Comparison of ENCODE assay signal across 21 cellular contexts in genomic region chr6:82917346-82918064, GRCh38.
A peak's percentile ranks its signal among the peaks of the same experiment; 100 is the strongest.
DNase-seq lines count a peak whose midpoint lies in the region; ATAC-seq and TF ChIP-seq lines count a peak whose summit lies in the region.
"Had no signal": no experiment of that assay in that cellular context is flagged by ENCODE, and none has a peak within 500 bp of the region (broad histone marks: within the 10 kb centered on the region; RNA-seq: fewer than 3 reads in every experiment).

No MANE protein-coding gene starts in this region.

- H3K27me3 Mint-ChIP-seq in CD8-positive, alpha-beta memory T cell, result no peaks in the 10 kb centered on the region
- H3K27me3 Mint-ChIP-seq in activated CD8-positive, alpha-beta memory T cell treated with anti-CD3 and anti-CD28 coated beads, Interleukin-2, amount 10 ng/mL, durations not matched to agents 7 days and 5 days, result no peaks in the 10 kb centered on the region
- H3K27me3 Mint-ChIP-seq: activated naive CD8-positive, alpha-beta T cell treated with anti-CD3 and anti-CD28 coated beads, Interleukin-2, amount 10 ng/mL, durations not matched to agents 7 days and 5 days; natural killer cell treated with Interleukin-12 subunit alpha and Interleukin-12 subunit beta and Interleukin-15 and Interleukin-18, amount 100 ng/mL, for 72 hours; stimulated activated naive CD8-positive, alpha-beta T cell treated with anti-CD3 and anti-CD28 coated beads, Interleukin-15, Interleukin-2, amounts not matched to agents 100 ng/mL and 50 ng/mL, for 24 hours had no signal

- no peaks in the 10 kb centered on the region for H3K9me3 ChIP-seq in smooth muscle cell (replicated peaks; ENCODE audit: low read depth)
- H3K9me3 ChIP-seq in CD8-positive, alpha-beta memory T cell (ENCODE audit: low read length), result no peaks in the 10 kb centered on the region
- H3K9me3 ChIP-seq in psoas muscle, result no peaks in the 10 kb centered on the region
- H3K9me3 ChIP-seq: gastrocnemius medialis, tibial artery had no signal

- H3K27me3 ChIP-seq in brain microvascular endothelial cell (replicated peaks) (no peaks in the 10 kb centered on the region), smooth muscle cell (ENCODE audit: low read depth) (no peaks in the 10 kb centered on the region), psoas muscle (ENCODE audit: insufficient read depth in 3 of 3, low read length in 2 of 3) (no peaks in the 10 kb centered on the region)
- H3K27me3 ChIP-seq in CD8-positive, alpha-beta memory T cell (ENCODE audit: insufficient read depth, low read length, poor library complexity, severe bottlenecking), result no peaks in the 10 kb centered on the region
- H3K27me3 ChIP-seq: gastrocnemius medialis, tibial artery had no signal

- WGBS in smooth muscle cell (ENCODE audit: low lambda C conversion rate), result 79% methylated on average over 6 of the region's 6 CpGs
- WGBS in psoas muscle, 3 donors, result 53 to 69% (median 67%) methylated on average over 6 of the region's 6 CpGs

- H3K27ac Mint-ChIP-seq in CD8-positive, alpha-beta memory T cell, result no peak overlapping the region
- no peak overlapping the region for H3K27ac Mint-ChIP-seq in activated CD8-positive, alpha-beta memory T cell treated with anti-CD3 and anti-CD28 coated beads, Interleukin-2, amount 10 ng/mL, durations not matched to agents 7 days and 5 days
- H3K27ac Mint-ChIP-seq: activated naive CD8-positive, alpha-beta T cell treated with anti-CD3 and anti-CD28 coated beads, Interleukin-2, amount 10 ng/mL, durations not matched to agents 7 days and 5 days; activated T-helper 2 cell treated with anti-CD3 and anti-CD28 coated beads, Interferon-gamma antibody, Interleukin-2, Interleukin-4, amounts not matched to agents 10 μg/mL and 5 μg/mL and 100 μg/mL, durations not matched to agents 14 hours and 24 hours and 36 hours; natural killer cell treated with Interleukin-12 subunit alpha and Interleukin-12 subunit beta and Interleukin-15 and Interleukin-18, amount 100 ng/mL, for 72 hours; stimulated activated naive CD8-positive, alpha-beta T cell treated with anti-CD3 and anti-CD28 coated beads, Interleukin-15, Interleukin-2, amounts not matched to agents 100 ng/mL and 50 ng/mL, for 24 hours had no signal

- H3K36me3 ChIP-seq in brain microvascular endothelial cell (replicated peaks) (no peaks in the 10 kb centered on the region), smooth muscle cell (ENCODE audit: low read depth) (no peaks in the 10 kb centered on the region), psoas muscle (ENCODE audit: insufficient read depth in 1 of 2, low read depth in 1 of 2) (no peaks in the 10 kb centered on the region)
- no peaks in the 10 kb centered on the region for H3K36me3 ChIP-seq in CD8-positive, alpha-beta memory T cell (ENCODE audit: insufficient read depth, low read length)
- H3K36me3 ChIP-seq: gastrocnemius medialis, tibial artery had no signal

- no peaks in the 10 kb centered on the region for H3K4me1 Mint-ChIP-seq in CD8-positive, alpha-beta memory T cell
- H3K4me1 Mint-ChIP-seq in activated CD8-positive, alpha-beta memory T cell treated with anti-CD3 and anti-CD28 coated beads, Interleukin-2, amount 10 ng/mL, durations not matched to agents 7 days and 5 days, result no peaks in the 10 kb centered on the region
- H3K4me1 Mint-ChIP-seq: activated naive CD8-positive, alpha-beta T cell treated with anti-CD3 and anti-CD28 coated beads, Interleukin-2, amount 10 ng/mL, durations not matched to agents 7 days and 5 days had no signal

- H3K9ac ChIP-seq in smooth muscle cell (ENCODE audit: low read depth), result no peak overlapping the region

- no peak overlapping the region for H3K4me3 Mint-ChIP-seq in CD8-positive, alpha-beta memory T cell
- no peak overlapping the region for H3K4me3 Mint-ChIP-seq in activated CD8-positive, alpha-beta memory T cell treated with anti-CD3 and anti-CD28 coated beads, Interleukin-2, amount 10 ng/mL, durations not matched to agents 7 days and 5 days
- H3K4me3 Mint-ChIP-seq: activated naive CD8-positive, alpha-beta T cell treated with anti-CD3 and anti-CD28 coated beads, Interleukin-2, amount 10 ng/mL, durations not matched to agents 7 days and 5 days; natural killer cell treated with Interleukin-12 subunit alpha and Interleukin-12 subunit beta and Interleukin-15 and Interleukin-18, amount 100 ng/mL, for 72 hours; stimulated activated naive CD8-positive, alpha-beta T cell treated with anti-CD3 and anti-CD28 coated beads, Interleukin-15, Interleukin-2, amounts not matched to agents 100 ng/mL and 50 ng/mL, for 24 hours had no signal

- CTCF ChIA-PET in CD8-positive, alpha-beta memory T cell (lab: Charles Lee), result no interaction called here
- CTCF ChIA-PET in activated CD8-positive, alpha-beta memory T cell treated with anti-CD3 and anti-CD28 coated beads, Interleukin-2, amount 10 ng/mL, durations not matched to agents 7 days and 5 days (lab: Charles Lee), result no interaction called here

- no peaks in the 10 kb centered on the region for H3K79me2 ChIP-seq in smooth muscle cell (ENCODE audit: low read depth)

- peaks cover 0 to 2% (median 0%) of the 10 kb centered on the region in 5 donors for H3K9me3 Mint-ChIP-seq in CD8-positive, alpha-beta memory T cell
- peaks cover 7% of the 10 kb centered on the region for H3K9me3 Mint-ChIP-seq in activated CD8-positive, alpha-beta memory T cell treated with anti-CD3 and anti-CD28 coated beads, Interleukin-2, amount 10 ng/mL, durations not matched to agents 7 days and 5 days (ENCODE audit: low read depth)

- H3K27ac ChIP-seq in brain microvascular endothelial cell (no peak overlapping the region), smooth muscle cell (ENCODE audit: low read depth) (no peak overlapping the region), psoas muscle (no peak overlapping the region)
- H3K27ac ChIP-seq in CD8-positive, alpha-beta memory T cell (ENCODE audit: low read depth, low read length), result no peak overlapping the region
- H3K27ac ChIP-seq: epithelial cell of prostate, gastrocnemius medialis, tibial artery had no signal

- in situ Hi-C loops in brain microvascular endothelial cell (cut with HindIII; ENCODE audit: low pct_ligation_motif_present, low sequenced_read_pairs), result no loop called here

- H3K4me3 ChIP-seq in brain microvascular endothelial cell (ENCODE audit: low read depth, low read length), result no peak overlapping the region
- H3K4me3 ChIP-seq in smooth muscle cell, result peak overlapping the region; percentile 8
- no peak overlapping the region for H3K4me3 ChIP-seq in CD8-positive, alpha-beta memory T cell (ENCODE audit: low read length)
- no peak overlapping the region for H3K4me3 ChIP-seq in psoas muscle
- H3K4me3 ChIP-seq: gastrocnemius medialis, tibial artery had no signal

- H3K36me3 Mint-ChIP-seq in CD8-positive, alpha-beta memory T cell, result peaks cover 23 to 30% (median 27%) of the 10 kb centered on the region in 3 donors
- peaks cover 6% of the 10 kb centered on the region for H3K36me3 Mint-ChIP-seq in activated CD8-positive, alpha-beta memory T cell treated with anti-CD3 and anti-CD28 coated beads, Interleukin-2, amount 10 ng/mL, durations not matched to agents 7 days and 5 days

- no peak overlapping the region for H2AFZ ChIP-seq in smooth muscle cell (ENCODE audit: low read depth)

- no peaks in the 10 kb centered on the region for H4K20me1 ChIP-seq in smooth muscle cell (ENCODE audit: low read depth)

- DNase-seq in LoVo (ENCODE audit: low spot score) (peak; percentile 36), brain microvascular endothelial cell (peak; percentile 11), kidney glomerular epithelial cell (lab: John Stamatoyannopoulos, UW) (peak; percentile 35), smooth muscle cell (lab: John Stamatoyannopoulos, UW; ENCODE audit: unreplicated experiment) (no peak), psoas muscle (no peak)
- no peak for DNase-seq in CD8-positive, alpha-beta memory T cell
- no peak for DNase-seq in activated CD8-positive, alpha-beta memory T cell treated with anti-CD3 and anti-CD28 coated beads, Interleukin-2, amount 10 ng/mL, durations not matched to agents 7 days and 5 days
- DNase-seq: activated CD4-positive, alpha-beta T cell treated with anti-CD3 and anti-CD28 coated beads for 4 hours; activated CD8-positive, alpha-beta memory T cell treated with anti-CD3 and anti-CD28 coated beads, Interleukin-2, amount 50 U/mL, for 4 hours; activated naive CD8-positive, alpha-beta T cell treated with anti-CD3 and anti-CD28 coated beads, Interleukin-2, amount 10 ng/mL, durations not matched to agents 7 days and 5 days; dermis blood vessel endothelial cell; gastrocnemius medialis; NCI-H2171; NCI-H526 treated with DMSO at 0.1 percent for 48 hours; posterior cingulate gyrus; tibial artery had no signal

- ATAC-seq in psoas muscle, result no peak
- no peak for ATAC-seq in activated CD8-positive, alpha-beta memory T cell treated with anti-CD3 and anti-CD28 coated beads, Interleukin-2, amount 10 ng/mL, durations not matched to agents 7 days and 5 days
- ATAC-seq: gastrocnemius medialis; natural killer cell treated with Interleukin-12 subunit alpha and Interleukin-12 subunit beta and Interleukin-15 and Interleukin-18, amount 100 ng/mL, for 72 hours; Right ventricle myocardium inferior had no signal

- POLR2A ChIA-PET in CD8-positive, alpha-beta memory T cell (lab: Charles Lee), result no interaction called here

- TF ChIP-seq CTCF in brain microvascular endothelial cell (IDR thresholded peaks at IDR 0.05; ENCODE audit: low read depth, low read length, missing control alignments) (no peak), smooth muscle cell (IDR thresholded peaks at IDR 0.05; ENCODE audit: borderline replicate concordance, insufficient read depth, poor library complexity, severe bottlenecking) (no peak), psoas muscle (IDR thresholded peaks at IDR 0.05) (no peak)

- no peak overlapping the region for H3K4me2 ChIP-seq in smooth muscle cell

- H3F3A ChIP-seq in smooth muscle cell (ENCODE audit: low read depth), result no peaks in the 10 kb centered on the region

- intact Hi-C loops in psoas muscle (cut with DNase I), result no loop called here

- H3K4me1 ChIP-seq in smooth muscle cell (ENCODE audit: low read depth), result no peaks in the 10 kb centered on the region
- H3K4me1 ChIP-seq in CD8-positive, alpha-beta memory T cell (ENCODE audit: insufficient read depth, low read length), result no peaks in the 10 kb centered on the region
- H3K4me1 ChIP-seq in psoas muscle, result no peaks in the 10 kb centered on the region
- H3K4me1 ChIP-seq: gastrocnemius medialis had no signal

Comparison
In these comparisons a context has a peak if more than half of its experiments do, and no peak if none do; other contexts are left out.
1. DNase-seq: peak in LoVo (single experiment), brain microvascular endothelial cell (single experiment) and kidney glomerular epithelial cell (single experiment); none in smooth muscle cell (single experiment), CD8-positive, alpha-beta memory T cell (0 of 5), psoas muscle (0 of 2) and activated CD8-positive, alpha-beta memory T cell treated with anti-CD3 and anti-CD28 coated beads, Interleukin-2, amount 10 ng/mL, durations not matched to agents 7 days and 5 days (single experiment).